Comparison of ENCODE assay signal across 1 cellular context in the genomic region with DNA sequence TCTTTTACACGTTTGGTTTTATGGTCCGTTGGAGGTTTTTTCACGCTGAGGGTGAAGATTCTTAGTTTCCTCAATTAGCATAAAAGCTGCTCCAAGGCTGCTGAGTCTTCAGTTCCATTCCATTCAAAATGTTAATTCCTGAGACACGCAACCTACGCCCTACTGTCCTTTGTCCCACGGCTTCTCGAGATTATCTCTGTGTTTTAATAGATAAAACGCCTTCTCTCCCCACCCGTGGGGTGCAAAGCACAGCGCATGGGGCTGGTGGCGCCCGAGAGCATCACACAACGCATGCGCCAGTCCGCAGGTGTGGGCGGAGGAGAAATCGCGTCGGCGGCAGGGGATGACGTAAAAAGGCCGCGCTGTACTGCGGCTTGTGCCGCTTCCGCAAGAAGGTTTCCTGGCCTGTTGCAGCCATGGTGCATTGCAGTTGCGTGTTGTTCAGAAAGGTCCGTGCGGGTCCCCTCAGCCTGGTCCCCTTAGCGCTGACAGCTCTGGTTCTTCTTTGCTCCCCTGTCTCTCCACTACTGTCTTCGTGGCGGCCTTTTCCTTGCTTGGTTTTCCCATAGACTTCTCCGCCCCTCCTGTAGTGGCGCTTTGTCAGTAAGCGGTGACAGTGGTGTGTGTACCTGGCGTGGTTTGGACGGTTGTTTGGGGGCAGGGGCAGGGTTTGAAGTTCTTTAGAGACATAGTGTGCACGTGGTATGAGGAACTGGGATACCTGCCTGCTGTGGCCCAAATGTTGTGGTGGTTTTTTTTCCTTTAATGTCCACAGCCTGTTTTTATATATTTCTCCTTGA.
TF ChIP-seq lines count a peak whose summit lies in the region.

A gene with protein sequence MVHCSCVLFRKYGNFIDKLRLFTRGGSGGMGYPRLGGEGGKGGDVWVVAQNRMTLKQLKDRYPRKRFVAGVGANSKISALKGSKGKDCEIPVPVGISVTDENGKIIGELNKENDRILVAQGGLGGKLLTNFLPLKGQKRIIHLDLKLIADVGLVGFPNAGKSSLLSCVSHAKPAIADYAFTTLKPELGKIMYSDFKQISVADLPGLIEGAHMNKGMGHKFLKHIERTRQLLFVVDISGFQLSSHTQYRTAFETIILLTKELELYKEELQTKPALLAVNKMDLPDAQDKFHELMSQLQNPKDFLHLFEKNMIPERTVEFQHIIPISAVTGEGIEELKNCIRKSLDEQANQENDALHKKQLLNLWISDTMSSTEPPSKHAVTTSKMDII (plus strand): TSS at position 391 of the 800 bp plus-strand sequence. CDS start 26 bp downstream, at position 417.

TF ChIP-seq in K562, 482 proteins besides CTCF, POLR2A, EP300 and RAD21 (continued from another document and continues in another):
- TF ChIP-seq, protein P1, sequence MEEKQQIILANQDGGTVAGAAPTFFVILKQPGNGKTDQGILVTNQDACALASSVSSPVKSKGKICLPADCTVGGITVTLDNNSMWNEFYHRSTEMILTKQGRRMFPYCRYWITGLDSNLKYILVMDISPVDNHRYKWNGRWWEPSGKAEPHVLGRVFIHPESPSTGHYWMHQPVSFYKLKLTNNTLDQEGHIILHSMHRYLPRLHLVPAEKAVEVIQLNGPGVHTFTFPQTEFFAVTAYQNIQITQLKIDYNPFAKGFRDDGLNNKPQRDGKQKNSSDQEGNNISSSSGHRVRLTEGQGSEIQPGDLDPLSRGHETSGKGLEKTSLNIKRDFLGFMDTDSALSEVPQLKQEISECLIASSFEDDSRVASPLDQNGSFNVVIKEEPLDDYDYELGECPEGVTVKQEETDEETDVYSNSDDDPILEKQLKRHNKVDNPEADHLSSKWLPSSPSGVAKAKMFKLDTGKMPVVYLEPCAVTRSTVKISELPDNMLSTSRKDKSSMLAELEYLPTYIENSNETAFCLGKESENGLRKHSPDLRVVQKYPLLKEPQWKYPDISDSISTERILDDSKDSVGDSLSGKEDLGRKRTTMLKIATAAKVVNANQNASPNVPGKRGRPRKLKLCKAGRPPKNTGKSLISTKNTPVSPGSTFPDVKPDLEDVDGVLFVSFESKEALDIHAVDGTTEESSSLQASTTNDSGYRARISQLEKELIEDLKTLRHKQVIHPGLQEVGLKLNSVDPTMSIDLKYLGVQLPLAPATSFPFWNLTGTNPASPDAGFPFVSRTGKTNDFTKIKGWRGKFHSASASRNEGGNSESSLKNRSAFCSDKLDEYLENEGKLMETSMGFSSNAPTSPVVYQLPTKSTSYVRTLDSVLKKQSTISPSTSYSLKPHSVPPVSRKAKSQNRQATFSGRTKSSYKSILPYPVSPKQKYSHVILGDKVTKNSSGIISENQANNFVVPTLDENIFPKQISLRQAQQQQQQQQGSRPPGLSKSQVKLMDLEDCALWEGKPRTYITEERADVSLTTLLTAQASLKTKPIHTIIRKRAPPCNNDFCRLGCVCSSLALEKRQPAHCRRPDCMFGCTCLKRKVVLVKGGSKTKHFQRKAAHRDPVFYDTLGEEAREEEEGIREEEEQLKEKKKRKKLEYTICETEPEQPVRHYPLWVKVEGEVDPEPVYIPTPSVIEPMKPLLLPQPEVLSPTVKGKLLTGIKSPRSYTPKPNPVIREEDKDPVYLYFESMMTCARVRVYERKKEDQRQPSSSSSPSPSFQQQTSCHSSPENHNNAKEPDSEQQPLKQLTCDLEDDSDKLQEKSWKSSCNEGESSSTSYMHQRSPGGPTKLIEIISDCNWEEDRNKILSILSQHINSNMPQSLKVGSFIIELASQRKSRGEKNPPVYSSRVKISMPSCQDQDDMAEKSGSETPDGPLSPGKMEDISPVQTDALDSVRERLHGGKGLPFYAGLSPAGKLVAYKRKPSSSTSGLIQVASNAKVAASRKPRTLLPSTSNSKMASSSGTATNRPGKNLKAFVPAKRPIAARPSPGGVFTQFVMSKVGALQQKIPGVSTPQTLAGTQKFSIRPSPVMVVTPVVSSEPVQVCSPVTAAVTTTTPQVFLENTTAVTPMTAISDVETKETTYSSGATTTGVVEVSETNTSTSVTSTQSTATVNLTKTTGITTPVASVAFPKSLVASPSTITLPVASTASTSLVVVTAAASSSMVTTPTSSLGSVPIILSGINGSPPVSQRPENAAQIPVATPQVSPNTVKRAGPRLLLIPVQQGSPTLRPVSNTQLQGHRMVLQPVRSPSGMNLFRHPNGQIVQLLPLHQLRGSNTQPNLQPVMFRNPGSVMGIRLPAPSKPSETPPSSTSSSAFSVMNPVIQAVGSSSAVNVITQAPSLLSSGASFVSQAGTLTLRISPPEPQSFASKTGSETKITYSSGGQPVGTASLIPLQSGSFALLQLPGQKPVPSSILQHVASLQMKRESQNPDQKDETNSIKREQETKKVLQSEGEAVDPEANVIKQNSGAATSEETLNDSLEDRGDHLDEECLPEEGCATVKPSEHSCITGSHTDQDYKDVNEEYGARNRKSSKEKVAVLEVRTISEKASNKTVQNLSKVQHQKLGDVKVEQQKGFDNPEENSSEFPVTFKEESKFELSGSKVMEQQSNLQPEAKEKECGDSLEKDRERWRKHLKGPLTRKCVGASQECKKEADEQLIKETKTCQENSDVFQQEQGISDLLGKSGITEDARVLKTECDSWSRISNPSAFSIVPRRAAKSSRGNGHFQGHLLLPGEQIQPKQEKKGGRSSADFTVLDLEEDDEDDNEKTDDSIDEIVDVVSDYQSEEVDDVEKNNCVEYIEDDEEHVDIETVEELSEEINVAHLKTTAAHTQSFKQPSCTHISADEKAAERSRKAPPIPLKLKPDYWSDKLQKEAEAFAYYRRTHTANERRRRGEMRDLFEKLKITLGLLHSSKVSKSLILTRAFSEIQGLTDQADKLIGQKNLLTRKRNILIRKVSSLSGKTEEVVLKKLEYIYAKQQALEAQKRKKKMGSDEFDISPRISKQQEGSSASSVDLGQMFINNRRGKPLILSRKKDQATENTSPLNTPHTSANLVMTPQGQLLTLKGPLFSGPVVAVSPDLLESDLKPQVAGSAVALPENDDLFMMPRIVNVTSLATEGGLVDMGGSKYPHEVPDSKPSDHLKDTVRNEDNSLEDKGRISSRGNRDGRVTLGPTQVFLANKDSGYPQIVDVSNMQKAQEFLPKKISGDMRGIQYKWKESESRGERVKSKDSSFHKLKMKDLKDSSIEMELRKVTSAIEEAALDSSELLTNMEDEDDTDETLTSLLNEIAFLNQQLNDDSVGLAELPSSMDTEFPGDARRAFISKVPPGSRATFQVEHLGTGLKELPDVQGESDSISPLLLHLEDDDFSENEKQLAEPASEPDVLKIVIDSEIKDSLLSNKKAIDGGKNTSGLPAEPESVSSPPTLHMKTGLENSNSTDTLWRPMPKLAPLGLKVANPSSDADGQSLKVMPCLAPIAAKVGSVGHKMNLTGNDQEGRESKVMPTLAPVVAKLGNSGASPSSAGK (IDR thresholded peaks at IDR 0.05): peak; percentile 75
- peak; percentile 32; the same call in 1 of the 2 replicates for TF ChIP-seq FOXP1 (CRISPR knock-in tag; IDR thresholded peaks at IDR 0.05)
- peak; percentile 85 for TF ChIP-seq ERF (CRISPR knock-in tag; IDR thresholded peaks at IDR 0.05)
- TF ChIP-seq, protein P2, sequence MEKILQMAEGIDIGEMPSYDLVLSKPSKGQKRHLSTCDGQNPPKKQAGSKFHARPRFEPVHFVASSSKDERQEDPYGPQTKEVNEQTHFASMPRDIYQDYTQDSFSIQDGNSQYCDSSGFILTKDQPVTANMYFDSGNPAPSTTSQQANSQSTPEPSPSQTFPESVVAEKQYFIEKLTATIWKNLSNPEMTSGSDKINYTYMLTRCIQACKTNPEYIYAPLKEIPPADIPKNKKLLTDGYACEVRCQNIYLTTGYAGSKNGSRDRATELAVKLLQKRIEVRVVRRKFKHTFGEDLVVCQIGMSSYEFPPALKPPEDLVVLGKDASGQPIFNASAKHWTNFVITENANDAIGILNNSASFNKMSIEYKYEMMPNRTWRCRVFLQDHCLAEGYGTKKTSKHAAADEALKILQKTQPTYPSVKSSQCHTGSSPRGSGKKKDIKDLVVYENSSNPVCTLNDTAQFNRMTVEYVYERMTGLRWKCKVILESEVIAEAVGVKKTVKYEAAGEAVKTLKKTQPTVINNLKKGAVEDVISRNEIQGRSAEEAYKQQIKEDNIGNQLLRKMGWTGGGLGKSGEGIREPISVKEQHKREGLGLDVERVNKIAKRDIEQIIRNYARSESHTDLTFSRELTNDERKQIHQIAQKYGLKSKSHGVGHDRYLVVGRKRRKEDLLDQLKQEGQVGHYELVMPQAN (IDR thresholded peaks at IDR 0.05; ENCODE audit: borderline replicate concordance): peak; percentile 99
- TF ChIP-seq, protein P3, sequence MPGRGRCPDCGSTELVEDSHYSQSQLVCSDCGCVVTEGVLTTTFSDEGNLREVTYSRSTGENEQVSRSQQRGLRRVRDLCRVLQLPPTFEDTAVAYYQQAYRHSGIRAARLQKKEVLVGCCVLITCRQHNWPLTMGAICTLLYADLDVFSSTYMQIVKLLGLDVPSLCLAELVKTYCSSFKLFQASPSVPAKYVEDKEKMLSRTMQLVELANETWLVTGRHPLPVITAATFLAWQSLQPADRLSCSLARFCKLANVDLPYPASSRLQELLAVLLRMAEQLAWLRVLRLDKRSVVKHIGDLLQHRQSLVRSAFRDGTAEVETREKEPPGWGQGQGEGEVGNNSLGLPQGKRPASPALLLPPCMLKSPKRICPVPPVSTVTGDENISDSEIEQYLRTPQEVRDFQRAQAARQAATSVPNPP (IDR thresholded peaks at IDR 0.05; ENCODE audit: borderline replicate concordance, insufficient read depth, insufficient read length): no peak
- TF ChIP-seq, protein P4, sequence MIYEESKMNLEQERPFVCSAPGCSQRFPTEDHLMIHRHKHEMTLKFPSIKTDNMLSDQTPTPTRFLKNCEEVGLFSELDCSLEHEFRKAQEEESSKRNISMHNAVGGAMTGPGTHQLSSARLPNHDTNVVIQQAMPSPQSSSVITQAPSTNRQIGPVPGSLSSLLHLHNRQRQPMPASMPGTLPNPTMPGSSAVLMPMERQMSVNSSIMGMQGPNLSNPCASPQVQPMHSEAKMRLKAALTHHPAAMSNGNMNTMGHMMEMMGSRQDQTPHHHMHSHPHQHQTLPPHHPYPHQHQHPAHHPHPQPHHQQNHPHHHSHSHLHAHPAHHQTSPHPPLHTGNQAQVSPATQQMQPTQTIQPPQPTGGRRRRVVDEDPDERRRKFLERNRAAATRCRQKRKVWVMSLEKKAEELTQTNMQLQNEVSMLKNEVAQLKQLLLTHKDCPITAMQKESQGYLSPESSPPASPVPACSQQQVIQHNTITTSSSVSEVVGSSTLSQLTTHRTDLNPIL (CRISPR knock-in tag; IDR thresholded peaks at IDR 0.05): no peak
- TF ChIP-seq, protein P5, sequence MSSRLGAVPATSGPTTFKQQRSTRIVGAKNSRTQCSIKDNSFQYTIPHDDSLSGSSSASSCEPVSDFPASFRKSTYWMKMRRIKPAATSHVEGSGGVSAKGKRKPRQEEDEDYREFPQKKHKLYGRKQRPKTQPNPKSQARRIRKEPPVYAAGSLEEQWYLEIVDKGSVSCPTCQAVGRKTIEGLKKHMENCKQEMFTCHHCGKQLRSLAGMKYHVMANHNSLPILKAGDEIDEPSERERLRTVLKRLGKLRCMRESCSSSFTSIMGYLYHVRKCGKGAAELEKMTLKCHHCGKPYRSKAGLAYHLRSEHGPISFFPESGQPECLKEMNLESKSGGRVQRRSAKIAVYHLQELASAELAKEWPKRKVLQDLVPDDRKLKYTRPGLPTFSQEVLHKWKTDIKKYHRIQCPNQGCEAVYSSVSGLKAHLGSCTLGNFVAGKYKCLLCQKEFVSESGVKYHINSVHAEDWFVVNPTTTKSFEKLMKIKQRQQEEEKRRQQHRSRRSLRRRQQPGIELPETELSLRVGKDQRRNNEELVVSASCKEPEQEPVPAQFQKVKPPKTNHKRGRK (tag; IDR thresholded peaks at IDR 0.05): no peak
- 0 out of 2 replicates have a peak, but pooled peaks have one; percentile 52 for TF ChIP-seq TRIM28 (IDR thresholded peaks at IDR 0.05)
- TF ChIP-seq DIDO1 (tag; IDR thresholded peaks at IDR 0.05; ENCODE audit: low read depth): peak; percentile 93
- TF ChIP-seq RBM15 (IDR thresholded peaks at IDR 0.05; ENCODE audit: insufficient read depth, low read length): no peak
- TF ChIP-seq CEBPG (CRISPR knock-in tag; IDR thresholded peaks at IDR 0.05): peak; percentile 63; the same call in 1 of the 2 replicates
- peak; percentile 56 to 69 for TF ChIP-seq CEBPG (tag; conservative IDR thresholded peaks at IDR 0.05 in 1 of 2, IDR thresholded peaks at IDR 0.05 in 1 of 2)
- TF ChIP-seq GATA2 (CRISPR knock-in tag; IDR thresholded peaks at IDR 0.05): no peak
- no peak for TF ChIP-seq PRMT5 (CRISPR knock-in tag; IDR thresholded peaks at IDR 0.05)
- no peak for TF ChIP-seq POU5F1 (IDR thresholded peaks at IDR 0.05; ENCODE audit: borderline replicate concordance, low read depth, low read length, partially characterized antibody)
- TF ChIP-seq, protein P6, sequence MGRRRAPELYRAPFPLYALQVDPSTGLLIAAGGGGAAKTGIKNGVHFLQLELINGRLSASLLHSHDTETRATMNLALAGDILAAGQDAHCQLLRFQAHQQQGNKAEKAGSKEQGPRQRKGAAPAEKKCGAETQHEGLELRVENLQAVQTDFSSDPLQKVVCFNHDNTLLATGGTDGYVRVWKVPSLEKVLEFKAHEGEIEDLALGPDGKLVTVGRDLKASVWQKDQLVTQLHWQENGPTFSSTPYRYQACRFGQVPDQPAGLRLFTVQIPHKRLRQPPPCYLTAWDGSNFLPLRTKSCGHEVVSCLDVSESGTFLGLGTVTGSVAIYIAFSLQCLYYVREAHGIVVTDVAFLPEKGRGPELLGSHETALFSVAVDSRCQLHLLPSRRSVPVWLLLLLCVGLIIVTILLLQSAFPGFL (CRISPR knock-in tag; IDR thresholded peaks at IDR 0.05): peak; percentile 75; the same call in 1 of the 2 replicates
- TF ChIP-seq SMARCB1 (IDR thresholded peaks at IDR 0.05; ENCODE audit: insufficient read length, low read depth): no peak
- TF ChIP-seq, protein P7, sequence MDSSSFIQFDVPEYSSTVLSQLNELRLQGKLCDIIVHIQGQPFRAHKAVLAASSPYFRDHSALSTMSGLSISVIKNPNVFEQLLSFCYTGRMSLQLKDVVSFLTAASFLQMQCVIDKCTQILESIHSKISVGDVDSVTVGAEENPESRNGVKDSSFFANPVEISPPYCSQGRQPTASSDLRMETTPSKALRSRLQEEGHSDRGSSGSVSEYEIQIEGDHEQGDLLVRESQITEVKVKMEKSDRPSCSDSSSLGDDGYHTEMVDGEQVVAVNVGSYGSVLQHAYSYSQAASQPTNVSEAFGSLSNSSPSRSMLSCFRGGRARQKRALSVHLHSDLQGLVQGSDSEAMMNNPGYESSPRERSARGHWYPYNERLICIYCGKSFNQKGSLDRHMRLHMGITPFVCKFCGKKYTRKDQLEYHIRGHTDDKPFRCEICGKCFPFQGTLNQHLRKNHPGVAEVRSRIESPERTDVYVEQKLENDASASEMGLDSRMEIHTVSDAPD (CRISPR knock-in tag; IDR thresholded peaks at IDR 0.05): no peak
- peak; percentile 83 for TF ChIP-seq MTA3 (IDR thresholded peaks at IDR 0.05; ENCODE audit: borderline replicate concordance)
- TF ChIP-seq LEF1 (IDR thresholded peaks at IDR 0.05): peak; percentile 68; the same call in 1 of the 2 replicates
- no peak for TF ChIP-seq ZNF57 (CRISPR knock-in tag; IDR thresholded peaks at IDR 0.05)
- peak; percentile 99 for TF ChIP-seq MTA1 (IDR thresholded peaks at IDR 0.05; ENCODE audit: borderline replicate concordance)
- TF ChIP-seq, protein P8, sequence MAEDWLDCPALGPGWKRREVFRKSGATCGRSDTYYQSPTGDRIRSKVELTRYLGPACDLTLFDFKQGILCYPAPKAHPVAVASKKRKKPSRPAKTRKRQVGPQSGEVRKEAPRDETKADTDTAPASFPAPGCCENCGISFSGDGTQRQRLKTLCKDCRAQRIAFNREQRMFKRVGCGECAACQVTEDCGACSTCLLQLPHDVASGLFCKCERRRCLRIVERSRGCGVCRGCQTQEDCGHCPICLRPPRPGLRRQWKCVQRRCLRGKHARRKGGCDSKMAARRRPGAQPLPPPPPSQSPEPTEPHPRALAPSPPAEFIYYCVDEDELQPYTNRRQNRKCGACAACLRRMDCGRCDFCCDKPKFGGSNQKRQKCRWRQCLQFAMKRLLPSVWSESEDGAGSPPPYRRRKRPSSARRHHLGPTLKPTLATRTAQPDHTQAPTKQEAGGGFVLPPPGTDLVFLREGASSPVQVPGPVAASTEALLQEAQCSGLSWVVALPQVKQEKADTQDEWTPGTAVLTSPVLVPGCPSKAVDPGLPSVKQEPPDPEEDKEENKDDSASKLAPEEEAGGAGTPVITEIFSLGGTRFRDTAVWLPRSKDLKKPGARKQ (CRISPR knock-in tag; IDR thresholded peaks at IDR 0.05): no peak
- 0 out of 2 replicates have a peak, but pooled peaks have one; percentile 61 for TF ChIP-seq MXI1 (IDR thresholded peaks at IDR 0.05; ENCODE audit: low read depth, low read length)
